Comparison of ENCODE assay signal across 6 cellular contexts in genomic region chr22:20956258-20957117, GRCh38. TPM values are rescaled to one million over a fixed set of nuclear protein-coding genes. Genes with fewer than 3 reads are reported as not detected.
DNase-seq lines count a peak whose midpoint lies in the region; ATAC-seq and TF ChIP-seq lines count a peak whose summit lies in the region.

No MANE protein-coding gene starts in this region.

- peaks cover 3% of the 10 kb centered on the region for H3K4me1 ChIP-seq in BE2C
- peaks cover 34% of the 10 kb centered on the region for H3K4me1 ChIP-seq in Panc1 (ENCODE audit: control insufficient read depth, insufficient read depth, low read length)

- peak overlapping the region in 4 of 6 donors; percentile 35 to 76 (median 64) for H3K27ac Mint-ChIP-seq in immature natural killer cell

- H3K9me3 ChIP-seq in BE2C = no peaks in the 10 kb centered on the region
- no peaks in the 10 kb centered on the region for H3K9me3 ChIP-seq in Panc1 (ENCODE audit: control insufficient read depth, insufficient read depth, low read depth, low read length)

- ATAC-seq in Panc1 (peak; percentile 46), GM18519 (IDR thresholded peaks at IDR 0.05; ENCODE audit: low FRiP score, unreplicated experiment) (no peak)

- DNase-seq in BE2C = no peak
- DNase-seq in Panc1 (ENCODE audit: low read depth, low spot score) = no peak
- DNase-seq in immature natural killer cell = no peak
- DNase-seq in globus pallidus (ENCODE audit: low spot score) = no peak
- no peak for DNase-seq in NCI-H524 treated with DMSO at 0.1 percent for 48 hours (lab: John Stamatoyannopoulos, UW)

- in situ Hi-C loops in Panc1 (cut with HindIII; ENCODE audit: low pct_unique_long_range_greater_than_20kb, low sequenced_read_pairs) = no loop called here

- TF ChIP-seq CTCF in BE2C (IDR thresholded peaks at IDR 0.05; ENCODE audit: low read depth, low read length) (no peak), Panc1 (IDR thresholded peaks at IDR 0.05) (peak; percentile 60)

- H3K27me3 Mint-ChIP-seq in immature natural killer cell (ENCODE audit: low read depth in 3 of 3) = peaks cover 2 to 6% (median 2%) of the 10 kb centered on the region in 3 donors

- no peaks in the 10 kb centered on the region for H3K27me3 ChIP-seq in BE2C
- no peaks in the 10 kb centered on the region for H3K27me3 ChIP-seq in Panc1 (ENCODE audit: control insufficient read depth, insufficient read depth, low read length)

- peak overlapping the region; percentile 81 to 89 (median 83) for H3K4me3 Mint-ChIP-seq in immature natural killer cell

- H3K9me3 Mint-ChIP-seq in immature natural killer cell = no peaks in the 10 kb centered on the region

- peak overlapping the region; percentile 58 for H3K4me3 ChIP-seq in BE2C (ENCODE audit: low read depth, low read length)
- peak overlapping the region; percentile 67 to 85 for H3K4me3 ChIP-seq in Panc1 (ENCODE audit: low read depth in 2 of 2, low read length in 2 of 2)

- POLR2A ChIA-PET in Panc1 (lab: Charles Lee) = interaction anchor here (0.6 kb wide), 1 partner anchor 199 kb away, joined by 5 read pairs; no protein-coding TSS in a partner anchor

- peaks cover 15% of the 10 kb centered on the region in 2 donors for H3K4me1 Mint-ChIP-seq in immature natural killer cell

- intact Hi-C loops in Panc1 (cut with micrococcal nuclease; ENCODE audit: unreplicated experiment) = no loop called here

- CTCF ChIA-PET in Panc1 (lab: Charles Lee) = interaction anchor here (0.6 kb wide), 1 partner anchor 71 kb away, joined by 3 read pairs; no protein-coding TSS in a partner anchor

- H3K36me3 ChIP-seq in BE2C (peaks cover 23% of the 10 kb centered on the region), Panc1 (ENCODE audit: control insufficient read depth, insufficient read depth, low read length) (no peaks in the 10 kb centered on the region; the same call in none of the 2 replicates)

- TSS peak; percentile 43 for BruUV-seq in Panc1 (replicated peaks; lab: Mats Ljungman, UMichigan)

- H3K27ac ChIP-seq in Panc1 (ENCODE audit: low read length) = peak overlapping the region; percentile 90

- H3K36me3 Mint-ChIP-seq in immature natural killer cell = peaks cover 0 to 4% (median 0%) of the 10 kb centered on the region in 3 donors

RNA-seq across cellular contexts. Expression of gene AIFM3, which starts 10.6 kb away (rescaled TPM):
- polyA plus RNA-seq in BE2C (2012; ENCODE audit: insufficient read depth, insufficient read length, low read depth) = 3.2 TPM
- 2.7 TPM for total RNA-seq in Panc1 (2021; ENCODE audit: unreplicated experiment)
- 3.0 TPM for polyA plus RNA-seq in Panc1 (2012; ENCODE audit: insufficient read length)
- polyA plus RNA-seq in immature natural killer cell = 1 to 10 TPM in 1 of 3 donors, under 1 TPM in 1, not detected in 1; 0.30 to 1.4 TPM

RNA-seq across cellular contexts. Expression of gene LZTR1, which starts 25.6 kb away (rescaled TPM):
- 142 TPM for polyA plus RNA-seq in BE2C (2012; ENCODE audit: insufficient read depth, insufficient read length, low read depth)
- total RNA-seq in Panc1 (2021; ENCODE audit: unreplicated experiment) = 40.2 TPM
- polyA plus RNA-seq in Panc1 (2012; ENCODE audit: insufficient read length) = 30.9 TPM
- polyA plus RNA-seq in immature natural killer cell = 10 to 100 TPM in 2 of 3 donors, 1 to 10 TPM in 1; 8.1 to 18.4 (median 11.1) TPM

RNA-seq across cellular contexts. Expression of gene CRKL, which starts 39.3 kb away (rescaled TPM):
- 51.2 TPM for polyA plus RNA-seq in BE2C (2012; ENCODE audit: insufficient read depth, insufficient read length, low read depth)
- 59.4 TPM for total RNA-seq in Panc1 (2021; ENCODE audit: unreplicated experiment)
- 24.6 TPM for polyA plus RNA-seq in Panc1 (2012; ENCODE audit: insufficient read length)
- 10 to 100 TPM; 26.7 to 50.7 (median 43.1) TPM for polyA plus RNA-seq in immature natural killer cell

RNA-seq across cellular contexts. Expression of gene THAP7, which starts 45.4 kb away (rescaled TPM):
- polyA plus RNA-seq in BE2C (2012; ENCODE audit: insufficient read depth, insufficient read length, low read depth) = 136 TPM
- total RNA-seq in Panc1 (2021; ENCODE audit: unreplicated experiment) = 23.5 TPM
- 27.8 TPM for polyA plus RNA-seq in Panc1 (2012; ENCODE audit: insufficient read length)
- 10 to 100 TPM; 28.9 to 41.4 (median 32.9) TPM for polyA plus RNA-seq in immature natural killer cell

RNA-seq across cellular contexts. Expression of gene P2RX6, which starts 58.5 kb away (rescaled TPM):
- 11.2 TPM for polyA plus RNA-seq in BE2C (2012; ENCODE audit: insufficient read depth, insufficient read length, low read depth)
- 0.46 TPM for total RNA-seq in Panc1 (2021; ENCODE audit: unreplicated experiment)
- 0.17 TPM for polyA plus RNA-seq in Panc1 (2012; ENCODE audit: insufficient read length)
- not detected for polyA plus RNA-seq in immature natural killer cell
